9 cellular contexts compared by ENCODE assay signal in the genomic region with DNA sequence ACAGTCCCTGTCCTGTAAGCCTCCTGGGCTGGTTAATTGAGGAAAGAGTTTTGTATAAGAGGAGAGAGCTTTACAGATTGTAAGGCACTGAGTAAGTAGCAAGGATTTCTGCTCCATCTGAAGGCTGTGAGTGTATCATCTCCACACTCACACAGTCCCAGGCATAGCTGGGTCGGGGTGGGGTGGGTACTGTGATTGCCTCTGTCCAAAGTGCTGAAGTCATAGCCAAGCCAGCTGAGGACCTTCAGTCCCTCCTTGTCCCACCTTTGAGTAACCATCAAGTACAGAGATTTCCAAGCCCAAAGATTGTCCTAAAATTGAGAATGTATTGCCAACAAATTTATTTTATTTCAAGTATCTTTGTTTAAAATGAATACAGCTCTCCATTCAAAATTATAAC. TPM values are rescaled to one million over a fixed set of nuclear protein-coding genes. Genes with fewer than 3 reads are reported as not detected.
DNase-seq lines count a peak whose midpoint lies in the region; ATAC-seq and TF ChIP-seq lines count a peak whose summit lies in the region.
"Had no signal": no experiment of that assay in that cellular context is flagged by ENCODE, and none has a peak within 500 bp of the region (broad histone marks: within the 10 kb centered on the region; RNA-seq: fewer than 3 reads in every experiment).

No MANE protein-coding gene starts in this region.

- in situ Hi-C loops in ACHN (cut with HindIII; ENCODE audit: low pct_ligation_motif_present, low pct_unique_long_range_greater_than_20kb, low sequenced_read_pairs), result no loop called here
- in situ Hi-C loops in GM23248 (cut with MboI), result no loop called here

- H2AFZ ChIP-seq in GM23248, result no peak overlapping the region

- no peak overlapping the region for H3K27ac ChIP-seq in GM23248

- DNase-seq in ACHN, result peak; percentile 45
- peak; percentile 55 for DNase-seq in GM23248
- DNase-seq in SW480 (ENCODE audit: low spot score), result peak; percentile 25
- peak; percentile 35 for DNase-seq in fibroblast of the aortic adventitia (ENCODE audit: low read depth)
- no peak for DNase-seq in Right ventricle myocardium inferior (ENCODE audit: missing footprints)
- DNase-seq: NCI-H774 had no signal

- WGBS in GM23248 (ENCODE audit: low coverage in 1 of 2, low lambda C conversion rate in 2 of 2, missing lambda C conversion rate in 2 of 2), 2 experiments, result 0% methylated on average over 1 of the region's 1 CpG

- TF ChIP-seq CTCF in fibroblast of the aortic adventitia (IDR thresholded peaks at IDR 0.05; ENCODE audit: insufficient read depth, low read length), result no peak

- H3K4me3 ChIP-seq in GM23248 (no peak overlapping the region), fibroblast of the aortic adventitia (ENCODE audit: low read depth, low read length) (no peak overlapping the region)

- peaks cover 12% of the 10 kb centered on the region for H3F3A ChIP-seq in GM23248 (ENCODE audit: insufficient read depth)

- H3K9ac ChIP-seq in GM23248, result no peak overlapping the region

- H3K4me1 ChIP-seq in GM23248 (ENCODE audit: insufficient read depth), result peaks cover 24% of the 10 kb centered on the region

- H3K4me2 ChIP-seq in GM23248 (ENCODE audit: unreplicated experiment), result no peak overlapping the region

- no peaks in the 10 kb centered on the region for H3K9me3 ChIP-seq in GM23248 (ENCODE audit: low read depth)

- intact Hi-C loops in Right ventricle myocardium inferior (cut with DNase I), result loop anchor here (2.0 kb wide), 1 partner anchor 85 kb away; no protein-coding TSS in a partner anchor

- no peaks in the 10 kb centered on the region for H3K79me2 ChIP-seq in GM23248 (ENCODE audit: insufficient read depth)

- no peaks in the 10 kb centered on the region for H3K9me2 ChIP-seq in GM23248 (ENCODE audit: insufficient read depth)

- ATAC-seq in GM21390 (IDR thresholded peaks at IDR 0.05; ENCODE audit: unreplicated experiment), result no peak
- no peak for ATAC-seq in HG03175 (IDR thresholded peaks at IDR 0.05; ENCODE audit: unreplicated experiment)
- no peak for ATAC-seq in GM21423 (IDR thresholded peaks at IDR 0.05; ENCODE audit: unreplicated experiment)
- ATAC-seq in Right ventricle myocardium inferior, result no peak

- no peaks in the 10 kb centered on the region for H3K27me3 ChIP-seq in GM23248 (replicated peaks; ENCODE audit: insufficient read depth)

- H3K36me3 ChIP-seq in GM23248 (ENCODE audit: low read depth), result no peaks in the 10 kb centered on the region

- H4K20me1 ChIP-seq in GM23248 (ENCODE audit: insufficient read depth), result no peaks in the 10 kb centered on the region

RNA-seq across cellular contexts. Expression of a gene that starts 5.5 kb away (rescaled TPM):
- 13.4 and 24.2 TPM in 2 replicates for total RNA-seq in GM23248 (2014; rRNA removed; shearing (Covaris generic))
- 10.7 and 10.9 TPM in 2 replicates for polyA plus RNA-seq in GM23248 (2016; fragmentation: Nextera tagmentation; extraction: Ambion mirVana)
- total RNA-seq in fibroblast of the aortic adventitia (ENCODE audit: low replicate concordance) (6.9 and 9.6 TPM in 2 replicates), Right ventricle myocardium inferior (66.5 TPM)

RNA-seq across cellular contexts. Expression of a gene that starts 26.0 kb away (rescaled TPM):
- total RNA-seq in GM23248 (2014; rRNA removed; shearing (Covaris generic)), result 0.25 TPM in 1 of 2 replicates, not detected in the other
- 0.34 TPM in 1 of 2 replicates, not detected in the other for polyA plus RNA-seq in GM23248 (2016; fragmentation: Nextera tagmentation; extraction: Ambion mirVana)
- under 0.01 and 0.16 TPM in 2 replicates for total RNA-seq in fibroblast of the aortic adventitia (ENCODE audit: low replicate concordance)
- 0.22 TPM for total RNA-seq in Right ventricle myocardium inferior
